28 cellular contexts compared by ENCODE assay signal in the genomic region with DNA sequence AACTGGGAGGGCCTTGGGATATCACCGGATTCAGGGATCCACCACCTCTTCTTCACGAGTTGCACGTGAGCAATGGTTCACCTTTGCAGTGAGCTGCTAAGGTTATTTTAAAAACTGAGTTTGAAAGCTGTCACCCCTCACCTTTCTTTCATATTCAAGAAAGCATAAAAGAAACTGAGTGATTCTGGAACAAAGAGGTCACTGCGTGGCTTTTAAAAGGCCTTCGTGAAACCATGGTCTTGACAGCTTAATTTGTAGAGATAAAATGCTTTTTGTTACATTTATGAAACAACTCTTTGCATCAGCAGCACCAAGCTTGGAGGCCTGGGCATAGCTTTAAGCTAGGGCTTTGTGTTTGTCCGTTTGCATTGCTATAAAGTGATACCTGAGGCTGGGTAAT.
"Had no signal": no experiment of that assay in that cellular context is flagged by ENCODE, and none has a peak within 500 bp of the region (broad histone marks: within the 10 kb centered on the region; RNA-seq: fewer than 3 reads in every experiment).

No MANE protein-coding gene starts in this region.

- H3K9me3 Mint-ChIP-seq: stimulated activated naive CD8-positive, alpha-beta T cell treated with anti-CD3 and anti-CD28 coated beads, Interleukin-15, Interleukin-2, amounts not matched to agents 100 ng/mL and 50 ng/mL, for 24 hours; type B pancreatic cell had no signal

- H3K4me1 Mint-ChIP-seq: stimulated activated effector memory CD8-positive, alpha-beta T cell treated with anti-CD3 and anti-CD28 coated beads, Interleukin-12 subunit alpha, Interleukin-12 subunit beta, amount 100 ng/mL, for 72 hours; stimulated activated memory B cell treated with anti-CD40 and anti-IgM and Interleukin-4, amounts not matched to agents 10 μg/mL and 1 μg/mL and 100 μg/mL, for 72 hours; stimulated activated naive B cell treated with anti-CD40 and anti-IgM and Interleukin-4, amounts not matched to agents 10 μg/mL and 1 μg/mL and 100 μg/mL, for 72 hours; stimulated activated naive CD8-positive, alpha-beta T cell treated with anti-CD3 and anti-CD28 coated beads, Interleukin-15, amount 100 ng/mL, for 72 hours had no signal

- H3K9me3 ChIP-seq: stomach, suprapubic skin, thoracic aorta, thyroid gland, transverse colon, upper lobe of right lung, uterus, vagina had no signal

- H3K4me1 ChIP-seq: thyroid gland, upper lobe of left lung, upper lobe of right lung, uterus, vagina had no signal

- ATAC-seq: stimulated activated effector memory CD8-positive, alpha-beta T cell treated with anti-CD3 and anti-CD28 coated beads, Interleukin-12 subunit alpha, Interleukin-12 subunit beta, amount 100 ng/mL, for 72 hours; stimulated activated memory B cell treated with anti-CD40 and anti-IgM and Interleukin-4, amounts not matched to agents 10 μg/mL and 1 μg/mL and 100 μg/mL, for 72 hours; stimulated activated naive B cell treated with anti-CD40 and anti-IgM and Interleukin-4, amounts not matched to agents 10 μg/mL and 1 μg/mL and 100 μg/mL, for 72 hours; stimulated activated naive CD8-positive, alpha-beta T cell treated with anti-CD3 and anti-CD28 coated beads, Interleukin-15, amount 100 ng/mL, for 72 hours; stimulated activated naive CD8-positive, alpha-beta T cell treated with anti-CD3 and anti-CD28 coated beads, Interleukin-15, Interleukin-2, amounts not matched to agents 100 U/mL and 50 U/mL, for 24 hours; upper lobe of right lung had no signal

- H3K4me3 ChIP-seq: stomach, suprapubic skin, thoracic aorta, thyroid gland, tibial artery, tibial nerve, transverse colon, upper lobe of left lung, upper lobe of right lung, uterus, vagina had no signal

- H3K36me3 Mint-ChIP-seq: stimulated activated effector memory CD8-positive, alpha-beta T cell treated with anti-CD3 and anti-CD28 coated beads, Interleukin-12 subunit alpha, Interleukin-12 subunit beta, amount 100 ng/mL, for 72 hours; stimulated activated memory B cell treated with anti-CD40 and anti-IgM and Interleukin-4, amounts not matched to agents 10 μg/mL and 1 μg/mL and 100 μg/mL, for 72 hours; stimulated activated naive B cell treated with anti-CD40 and anti-IgM and Interleukin-4, amounts not matched to agents 10 μg/mL and 1 μg/mL and 100 μg/mL, for 72 hours; type B pancreatic cell had no signal

- H3K27me3 ChIP-seq: thyroid gland, tibial nerve, transverse colon, upper lobe of left lung, upper lobe of right lung, uterus, vagina had no signal

- H3K27ac Mint-ChIP-seq: stimulated activated effector memory CD8-positive, alpha-beta T cell treated with anti-CD3 and anti-CD28 coated beads, Interleukin-12 subunit alpha, Interleukin-12 subunit beta, amount 100 ng/mL, for 72 hours; stimulated activated memory B cell treated with anti-CD40 and anti-IgM and Interleukin-4, amounts not matched to agents 10 μg/mL and 1 μg/mL and 100 μg/mL, for 72 hours; stimulated activated naive B cell treated with anti-CD40 and anti-IgM and Interleukin-4, amounts not matched to agents 10 μg/mL and 1 μg/mL and 100 μg/mL, for 72 hours; stimulated activated naive CD8-positive, alpha-beta T cell treated with anti-CD3 and anti-CD28 coated beads, Interleukin-15, amount 100 ng/mL, for 72 hours; stimulated activated naive CD8-positive, alpha-beta T cell treated with anti-CD3 and anti-CD28 coated beads, Interleukin-15, Interleukin-2, amounts not matched to agents 100 ng/mL and 50 ng/mL, for 24 hours; type B pancreatic cell had no signal

- FAIRE-seq: urothelium cell line had no signal

- H3K36me3 ChIP-seq: stomach, suprapubic skin, thoracic aorta, thyroid gland, tibial artery, tibial nerve, transverse colon, upper lobe of left lung, upper lobe of right lung, uterus, vagina had no signal

- H3K4me3 Mint-ChIP-seq: stimulated activated effector memory CD8-positive, alpha-beta T cell treated with anti-CD3 and anti-CD28 coated beads, Interleukin-12 subunit alpha, Interleukin-12 subunit beta, amount 100 ng/mL, for 72 hours; stimulated activated memory B cell treated with anti-CD40 and anti-IgM and Interleukin-4, amounts not matched to agents 10 μg/mL and 1 μg/mL and 100 μg/mL, for 72 hours; stimulated activated naive B cell treated with anti-CD40 and anti-IgM and Interleukin-4, amounts not matched to agents 10 μg/mL and 1 μg/mL and 100 μg/mL, for 72 hours; stimulated activated naive CD8-positive, alpha-beta T cell treated with anti-CD3 and anti-CD28 coated beads, Interleukin-15, amount 100 ng/mL, for 72 hours; stimulated activated naive CD8-positive, alpha-beta T cell treated with anti-CD3 and anti-CD28 coated beads, Interleukin-15, Interleukin-2, amounts not matched to agents 100 ng/mL and 50 ng/mL, for 24 hours; type B pancreatic cell had no signal

- H3K27ac ChIP-seq: stomach, suprapubic skin, thoracic aorta, thyroid gland, tibial artery, tibial nerve, transverse colon, upper lobe of left lung, upper lobe of right lung, uterus, vagina had no signal

- DNase-seq: stimulated activated CD4-positive, alpha-beta T cell treated with anti-CD3 and anti-CD28 coated beads, Interleukin-2, amount 100 ng/mL, for 48 hours; stimulated activated CD4-positive, alpha-beta T cell treated with anti-CD3 and anti-CD28 coated beads, Interleukin-4, amount 100 ng/mL, for 1 hour; stimulated activated CD4-positive, alpha-beta T cell treated with anti-CD3 and anti-CD28 coated beads, Interleukin-4, amount 100 ng/mL, for 24 hours; stimulated activated CD4-positive, alpha-beta T cell treated with anti-CD3 and anti-CD28 coated beads, Interleukin-4, amount 100 ng/mL, for 4 hours; stimulated activated CD8-positive, alpha-beta memory T cell treated with anti-CD3 and anti-CD28 coated beads, Interleukin-4, amount 100 ng/mL, for 48 hours; stimulated activated naive B cell treated with anti-CD40 and anti-IgM and Interleukin-4, amounts not matched to agents 10 μg/mL and 1 μg/mL and 100 μg/mL, for 72 hours; stimulated activated naive CD4-positive, alpha-beta T cell; stimulated activated naive CD4-positive, alpha-beta T cell treated with Interleukin-2 at 50 U/mL for 16 hours; stimulated activated naive CD8-positive, alpha-beta T cell treated with anti-CD3 and anti-CD28 coated beads, Interleukin-15, amount 100 ng/mL, for 72 hours; stimulated activated naive CD8-positive, alpha-beta T cell treated with anti-CD3 and anti-CD28 coated beads, Interleukin-15, Interleukin-2, amounts not matched to agents 100 U/mL and 50 U/mL, for 24 hours; stomach; substantia nigra; thyroid gland; tibial artery; transverse colon; trophoblast cell; upper lobe of left lung; upper lobe of right lung; uterus had no signal
